9 cellular contexts compared by ENCODE assay signal in the genomic region with DNA sequence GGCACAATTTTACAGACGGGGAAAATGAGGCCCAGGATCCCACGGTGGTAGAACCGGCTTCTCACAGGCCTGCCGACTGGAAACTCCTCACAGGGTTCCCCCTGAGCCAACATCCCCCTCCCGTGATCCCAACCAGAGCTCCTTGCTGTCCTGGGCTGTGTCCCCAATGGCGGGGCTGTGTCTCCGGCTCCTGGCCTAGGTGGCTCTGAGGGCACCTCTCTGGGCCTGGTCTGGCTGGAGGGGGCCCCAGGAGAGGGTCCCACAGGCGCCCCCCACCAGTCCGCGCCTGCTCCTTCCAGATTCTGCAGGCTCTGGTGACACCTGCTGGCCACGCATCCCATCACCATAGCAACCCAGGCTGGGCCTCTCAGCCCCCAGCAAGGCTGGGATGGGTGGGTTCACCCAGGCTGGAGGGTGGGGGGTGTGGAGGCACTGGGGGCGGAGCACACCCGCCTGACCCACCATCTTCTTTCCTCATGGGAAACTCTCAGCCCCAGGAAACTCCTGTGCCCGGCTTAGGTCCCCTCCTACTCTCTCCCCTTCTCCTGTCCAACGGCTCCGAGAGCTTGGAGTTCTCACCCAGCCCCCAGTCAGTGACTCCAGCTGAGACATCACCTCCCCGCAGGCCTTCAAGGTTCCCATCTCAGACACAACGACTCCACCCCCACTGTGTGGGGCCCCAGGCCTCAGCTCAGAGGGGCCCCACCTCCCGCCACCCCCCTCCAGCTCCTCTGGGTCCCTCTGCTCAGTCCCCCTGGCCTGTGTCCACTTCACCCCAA. TPM values are rescaled to one million over a fixed set of nuclear protein-coding genes. Genes with fewer than 3 reads are reported as not detected.
DNase-seq lines count a peak whose midpoint lies in the region; ATAC-seq, FAIRE-seq and TF ChIP-seq lines count a peak whose summit lies in the region.
"Had no signal": no experiment of that assay in that cellular context is flagged by ENCODE, and none has a peak within 500 bp of the region (broad histone marks: within the 10 kb centered on the region; RNA-seq: fewer than 3 reads in every experiment).

No MANE protein-coding gene starts in this region.

- no peaks in the 10 kb centered on the region for H3K9me3 Mint-ChIP-seq in activated CD4-positive, alpha-beta T cell treated with anti-CD3 and anti-CD28 coated beads, Interleukin-2, amount 10 ng/mL, durations not matched to agents 7 days and 5 days
- no peaks in the 10 kb centered on the region for H3K9me3 Mint-ChIP-seq in mesothelial cell of epicardium
- H3K9me3 Mint-ChIP-seq: IgD-negative memory B cell had no signal

- TF ChIP-seq CTCF in mesothelial cell of epicardium (IDR thresholded peaks at IDR 0.05; ENCODE audit: unreplicated experiment), result peak; percentile 33

- FAIRE-seq in urothelium cell line (lab: Jason Lieb, UNC), result no peak

- POLR2A ChIA-PET in activated CD4-positive, alpha-beta T cell treated with anti-CD3 and anti-CD28 coated beads, Interleukin-2, amount 10 ng/mL, durations not matched to agents 7 days and 5 days (lab: Charles Lee), result no interaction called here

- no peak overlapping the region for H3K4me3 Mint-ChIP-seq in activated CD4-positive, alpha-beta T cell treated with anti-CD3 and anti-CD28 coated beads, Interleukin-2, amount 10 ng/mL, durations not matched to agents 7 days and 5 days
- no peak overlapping the region for H3K4me3 Mint-ChIP-seq in mesothelial cell of epicardium
- H3K4me3 Mint-ChIP-seq: IgD-negative memory B cell had no signal

- peak; percentile 42 for DNase-seq in COLO829 (ENCODE audit: low spot score)
- peak; percentile 55 for DNase-seq in HuH-7.5 (ENCODE audit: low spot score)
- peak; percentile 35 for DNase-seq in activated CD4-positive, alpha-beta T cell treated with anti-CD3 and anti-CD28 coated beads, Interleukin-2, amount 10 ng/mL, durations not matched to agents 7 days and 5 days
- peak; percentile 28 for DNase-seq in effector CD8-positive, alpha-beta T cell (lab: John Stamatoyannopoulos, UW)
- peak in 1 of 2 experiments; percentile 76 for DNase-seq in mesothelial cell of epicardium (ENCODE audit: low spot score in 2 of 2, unreplicated experiment in 2 of 2)
- DNase-seq in urothelium cell line (ENCODE audit: low spot score), result peak; percentile 70

- no peak overlapping the region for H3K27ac Mint-ChIP-seq in activated CD4-positive, alpha-beta T cell treated with anti-CD3 and anti-CD28 coated beads, Interleukin-2, amount 10 ng/mL, durations not matched to agents 7 days and 5 days
- H3K27ac Mint-ChIP-seq in mesothelial cell of epicardium, result no peak overlapping the region

- no peaks in the 10 kb centered on the region for H3K4me1 Mint-ChIP-seq in activated CD4-positive, alpha-beta T cell treated with anti-CD3 and anti-CD28 coated beads, Interleukin-2, amount 10 ng/mL, durations not matched to agents 7 days and 5 days
- H3K4me1 Mint-ChIP-seq in mesothelial cell of epicardium, result peaks cover 23% of the 10 kb centered on the region
- H3K4me1 Mint-ChIP-seq: IgD-negative memory B cell had no signal

- CTCF ChIA-PET in activated CD4-positive, alpha-beta T cell treated with anti-CD3 and anti-CD28 coated beads, Interleukin-2, amount 10 ng/mL, durations not matched to agents 7 days and 5 days (lab: Charles Lee), result interaction anchor here (0.6 to 1.0 kb wide), 3 partner anchors 12 to 211 kb away, joined by 3 to 4 read pairs (median 3); no protein-coding TSS in a partner anchor

- ATAC-seq in GM18867 (IDR thresholded peaks at IDR 0.05; ENCODE audit: unreplicated experiment) (no peak), GM21515 (IDR thresholded peaks at IDR 0.05; ENCODE audit: unreplicated experiment) (no peak)

- no peaks in the 10 kb centered on the region for H3K36me3 Mint-ChIP-seq in activated CD4-positive, alpha-beta T cell treated with anti-CD3 and anti-CD28 coated beads, Interleukin-2, amount 10 ng/mL, durations not matched to agents 7 days and 5 days (ENCODE audit: low read depth)
- H3K36me3 Mint-ChIP-seq in mesothelial cell of epicardium, result no peaks in the 10 kb centered on the region
- H3K36me3 Mint-ChIP-seq: IgD-negative memory B cell had no signal

- H3K27me3 Mint-ChIP-seq in activated CD4-positive, alpha-beta T cell treated with anti-CD3 and anti-CD28 coated beads, Interleukin-2, amount 10 ng/mL, durations not matched to agents 7 days and 5 days, result peaks cover 3% of the 10 kb centered on the region
- H3K27me3 Mint-ChIP-seq in mesothelial cell of epicardium (ENCODE audit: low read depth), result peaks cover 10% of the 10 kb centered on the region
- H3K27me3 Mint-ChIP-seq: IgD-negative memory B cell had no signal

RNA-seq across cellular contexts. Expression of a gene that starts 27.1 kb away (rescaled TPM):
- 10 to 100 TPM; 45.8 to 53.9 TPM for total RNA-seq in activated CD4-positive, alpha-beta T cell treated with anti-CD3 and anti-CD28 coated beads, Interleukin-2, amount 10 ng/mL, durations not matched to agents 7 days and 5 days
- total RNA-seq in mesothelial cell of epicardium, result 151 to 171 TPM (median 166 TPM) in 3 replicates
